ENCODE assay signal across 2 cellular contexts in genomic region chr19:2451741-2452140, GRCh38.
TF ChIP-seq lines count a peak whose summit lies in the region.

No MANE protein-coding gene starts in this region.

TF ChIP-seq in GM23338, 12 proteins besides CTCF, POLR2A, EP300 and RAD21:
- TF ChIP-seq STAT1 (IDR thresholded peaks at IDR 0.05; ENCODE audit: unreplicated experiment) = no peak
- TF ChIP-seq ZNF331 (CRISPR knock-in tag; IDR thresholded peaks at IDR 0.05; ENCODE audit: low read depth) = no peak
- no peak for TF ChIP-seq EZH2 (IDR thresholded peaks at IDR 0.05; ENCODE audit: low read depth, unreplicated experiment)

TF ChIP-seq in HCT116, 20 proteins besides CTCF, POLR2A, EP300 and RAD21:
- TF ChIP-seq EGR1 (IDR thresholded peaks at IDR 0.05; ENCODE audit: low read depth) (no peak), SRF (IDR thresholded peaks at IDR 0.05; ENCODE audit: low read depth) (no peak), SIN3A (IDR thresholded peaks at IDR 0.05; ENCODE audit: low read depth) (no peak), SP1 (IDR thresholded peaks at IDR 0.05; ENCODE audit: low read depth) (no peak), ZNF274 (IDR thresholded peaks at IDR 0.05; ENCODE audit: low read depth, low read length) (no peak), MAX (IDR thresholded peaks at IDR 0.05) (no peak), YY1 (IDR thresholded peaks at IDR 0.05; ENCODE audit: extremely low read depth, insufficient replicate concordance, low read depth, low read length) (no peak), CBX3 (IDR thresholded peaks at IDR 0.05; ENCODE audit: low read depth) (no peak), REST (IDR thresholded peaks at IDR 0.05; ENCODE audit: low read depth) (no peak), JUND (IDR thresholded peaks at IDR 0.05) (no peak), TCF7L2 (IDR thresholded peaks at IDR 0.05; ENCODE audit: borderline replicate concordance, extremely low read depth, insufficient read depth, insufficient read length) (no peak), FOSL1 (IDR thresholded peaks at IDR 0.05; ENCODE audit: low read depth) (no peak), ATF3 (IDR thresholded peaks at IDR 0.05) (no peak), CEBPB (IDR thresholded peaks at IDR 0.05; ENCODE audit: low read depth) (no peak), ELF1 (IDR thresholded peaks at IDR 0.05; ENCODE audit: borderline replicate concordance, low read depth) (no peak), EZH2phosphoT487 (IDR thresholded peaks at IDR 0.05; ENCODE audit: borderline replicate concordance) (no peak), ZFX (IDR thresholded peaks at IDR 0.05) (no peak), EZH2 (IDR thresholded peaks at IDR 0.05) (no peak), POLR2AphosphoS5 (IDR thresholded peaks at IDR 0.05; ENCODE audit: low read depth, low read length) (no peak), ZBTB33 (IDR thresholded peaks at IDR 0.05; ENCODE audit: extremely low read depth, insufficient replicate concordance, low read length) (no peak)
TF ChIP-seq in HCT116: peak in this region for 0.
